ENCODE assay signal across 8 cellular contexts in genomic region chr12:98514984-98515367, GRCh38. TPM values are rescaled to one million over a fixed set of nuclear protein-coding genes. Genes with fewer than 3 reads are reported as not detected.
A peak's percentile ranks its signal among the peaks of the same experiment; 100 is the strongest.
DNase-seq lines count a peak whose midpoint lies in the region; ATAC-seq, FAIRE-seq and TF ChIP-seq lines count a peak whose summit lies in the region.

No MANE protein-coding gene starts in this region.

- TF ChIP-seq RAD21 in A549 (conservative IDR thresholded peaks at IDR 0.05 in 1 of 2, IDR thresholded peaks at IDR 0.05 in 1 of 2), result no peak

- no peaks in the 10 kb centered on the region for H3K9me3 ChIP-seq in A549
- H3K9me3 ChIP-seq in Karpas-422 (ENCODE audit: low read length), result no peaks in the 10 kb centered on the region
- no peaks in the 10 kb centered on the region for H3K9me3 ChIP-seq in mucosa of descending colon

- peaks cover 54% of the 10 kb centered on the region for H3K79me2 ChIP-seq in Karpas-422 (ENCODE audit: low read length)

- no peak for TF ChIP-seq EP300 in A549 (IDR thresholded peaks at IDR 0.05)

- H3K27ac ChIP-seq in A549 (peak overlapping the region; percentile 94 to 97), Karpas-422 (ENCODE audit: low read length) (peak overlapping the region; percentile 94)

- peak overlapping the region; percentile 82; the same call in 1 of the 2 replicates for H2AFZ ChIP-seq in Karpas-422 (ENCODE audit: low read length)

- H4K20me1 ChIP-seq in Karpas-422 (ENCODE audit: insufficient read depth, low read depth, low read length), result peaks cover 11% of the 10 kb centered on the region

- H3K9me2 ChIP-seq in Karpas-422 (replicated peaks; ENCODE audit: insufficient read depth, low read length), result no peaks in the 10 kb centered on the region

- WGBS in A549 (ENCODE audit: missing lambda C conversion rate), result 0% methylated on average over 15 of the region's 19 CpGs

- CTCF ChIA-PET in A549 (lab: Yijun Ruan, JAX), result interaction anchor here (1.1 to 6.4 kb wide), 6 partner anchors 10 to 98 kb away, joined by 3 to 61 read pairs (median 12); no protein-coding TSS in a partner anchor

- no peak for TF ChIP-seq POLR2A in A549 (IDR thresholded peaks at IDR 0.05; ENCODE audit: low read length)

- TF ChIP-seq CTCF in A549 (IDR thresholded peaks at IDR 0.05) (no peak), choroid plexus epithelial cell (conservative IDR thresholded peaks at IDR 0.05; ENCODE audit: low read depth, low read length) (no peak), mucosa of descending colon (IDR thresholded peaks at IDR 0.05) (no peak)

- H3K9ac ChIP-seq in Karpas-422 (ENCODE audit: low read length), result peak overlapping the region; percentile 99

- FAIRE-seq in A549 (lab: Jason Lieb, UNC), result no peak

- peaks cover 27% of the 10 kb centered on the region; the same call in 2 of the 3 replicates for H3K4me1 ChIP-seq in A549
- H3K4me1 ChIP-seq in Karpas-422 (ENCODE audit: low read length), result peaks cover 44% of the 10 kb centered on the region
- peaks cover 12% of the 10 kb centered on the region for H3K4me1 ChIP-seq in mucosa of descending colon (ENCODE audit: low read depth)

- DNase-seq in A549 (ENCODE audit: low read depth in 1 of 2, low spot score in 1 of 2) (no peak), Karpas-422 (no peak), choroid plexus epithelial cell (ENCODE audit: low read depth) (no peak), mucosa of descending colon (no peak), hippocampal formation (lab: John Stamatoyannopoulos, UW) (no peak), cerebellar cortex (ENCODE audit: low spot score) (no peak), NCI-H1436 (lab: John Stamatoyannopoulos, UW) (no peak)
- DNase-seq in stimulated activated CD4-positive, alpha-beta T cell treated with anti-CD3 and anti-CD28 coated beads, Interleukin-15, amount 100 ng/mL, for 24 hours, result no peak

- POLR2A ChIA-PET in A549 (lab: Yijun Ruan, JAX), result interaction anchor here (0.6 to 3.2 kb wide), 5 partner anchors 9 to 165 kb away, joined by 4 to 12 read pairs (median 5); no protein-coding TSS in a partner anchor

- ATAC-seq in A549, result peak; percentile 44 to 49
- no peak for ATAC-seq in mucosa of descending colon

- peak overlapping the region; percentile 78 for H3K4me3 ChIP-seq in A549
- peak overlapping the region; percentile 88 for H3K4me3 ChIP-seq in Karpas-422 (ENCODE audit: low read length)
- peak overlapping the region; percentile 75 for H3K4me3 ChIP-seq in choroid plexus epithelial cell (ENCODE audit: low read depth, low read length)
- peak overlapping the region; percentile 99 for H3K4me3 ChIP-seq in mucosa of descending colon

- intact Hi-C loops in mucosa of descending colon (cut with DNase I, micrococcal nuclease), result loop anchor here in 1 of 2 donors (10.0 kb wide), 1 partner anchor 90 kb away; no protein-coding TSS in a partner anchor

- peaks cover 8% of the 10 kb centered on the region for H3K36me3 ChIP-seq in Karpas-422 (ENCODE audit: insufficient read depth, low read length)
- H3K36me3 ChIP-seq in mucosa of descending colon (ENCODE audit: low read depth), result no peaks in the 10 kb centered on the region

- H3K4me2 ChIP-seq in A549, result peak overlapping the region; percentile 89
- H3K4me2 ChIP-seq in Karpas-422 (ENCODE audit: low read depth, low read length, poor library complexity, severe bottlenecking), result peak overlapping the region; percentile 86

- no peaks in the 10 kb centered on the region for H3K27me3 ChIP-seq in Karpas-422 (ENCODE audit: low read length)

TF ChIP-seq in A549, 52 proteins besides CTCF, POLR2A, EP300 and RAD21:
- TF ChIP-seq RCOR1 (IDR thresholded peaks at IDR 0.05; ENCODE audit: low read depth, low read length) (no peak), RARB (CRISPR knock-in tag; IDR thresholded peaks at IDR 0.05) (no peak), KDM5A (IDR thresholded peaks at IDR 0.05) (no peak; the same call in 1 of the 2 replicates), CBX2 (IDR thresholded peaks at IDR 0.05; ENCODE audit: borderline replicate concordance, low read depth) (no peak), ATOH8 (CRISPR knock-in tag; IDR thresholded peaks at IDR 0.05; ENCODE audit: low read depth) (no peak), FOSB (CRISPR knock-in tag; IDR thresholded peaks at IDR 0.05) (no peak), CEBPB (IDR thresholded peaks at IDR 0.05) (no peak), JUNB (IDR thresholded peaks at IDR 0.05) (no peak), MAX (IDR thresholded peaks at IDR 0.05) (no peak), HOXB5 (CRISPR knock-in tag; IDR thresholded peaks at IDR 0.05) (no peak), NFE2L2 (conservative IDR thresholded peaks at IDR 0.05; ENCODE audit: low read length) (no peak), RNF2 (IDR thresholded peaks at IDR 0.05; ENCODE audit: borderline replicate concordance, low read depth) (no peak), EHF (CRISPR knock-in tag; IDR thresholded peaks at IDR 0.05) (no peak), ELK1 (IDR thresholded peaks at IDR 0.05; ENCODE audit: low read depth, low read length) (no peak), KDM1A (IDR thresholded peaks at IDR 0.05; ENCODE audit: low read depth) (no peak), HES2 (IDR thresholded peaks at IDR 0.05) (no peak), JUN (IDR thresholded peaks at IDR 0.05) (no peak; a peak in 1 of 5 replicates)

RNA-seq across cellular contexts. Expression of gene TMPO, which starts 0.4 kb away (rescaled TPM):
- polyA plus RNA-seq in A549 (2011; rRNA removed) (127 and 169 TPM in 2 replicates), A549 (2017; fragmentation: RNase III; extraction: RNeasy Plus Mini Kit Qiagen cat#74134 plus additional on column Dnase treatment) (88.9 to 101 TPM (median 100 TPM) in 3 replicates)
- polyA plus RNA-seq in A549 (2012; cell fraction: cytosol; rRNA removed), result 38.1 and 45.3 TPM in 2 replicates
- 40.6 and 44.4 TPM in 2 replicates for polyA plus RNA-seq in A549 (2012; cell fraction: nucleus; rRNA removed)
- polyA minus RNA-seq in A549 (2011; rRNA and poly(A)+ RNA removed), result 46.6 and 57.9 TPM in 2 replicates
- 116 and 138 TPM in 2 replicates for total RNA-seq in Karpas-422 (2014; rRNA removed; shearing (Covaris generic); ENCODE audit: low replicate concordance)
- 10 to 100 TPM; 46.7 to 83.6 (median 69.8) TPM for total RNA-seq in mucosa of descending colon
